ENCODE assay signal across 13 cellular contexts in the genomic region with DNA sequence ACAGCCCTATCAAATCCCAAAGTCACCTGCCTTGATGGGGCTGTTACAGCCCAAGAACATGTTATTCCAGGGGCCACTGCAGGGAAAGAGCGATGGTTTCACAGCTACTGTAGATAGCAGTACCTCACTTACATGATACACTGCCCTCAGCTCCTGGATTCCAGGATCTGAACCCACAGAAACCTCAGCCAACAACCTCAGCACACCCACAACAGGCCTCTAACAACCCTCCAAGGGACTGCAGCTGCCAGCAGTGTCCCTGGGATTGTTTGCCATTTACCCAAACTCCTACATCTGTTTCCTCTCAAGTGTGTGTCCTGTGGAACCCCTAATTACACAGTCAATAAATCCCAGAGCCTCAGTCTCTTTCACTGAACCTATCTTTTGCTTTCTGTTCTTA. TPM values are rescaled to one million over a fixed set of nuclear protein-coding genes. Genes with fewer than 3 reads are reported as not detected.
DNase-seq lines count a peak whose midpoint lies in the region; ATAC-seq and TF ChIP-seq lines count a peak whose summit lies in the region.
"Had no signal": no experiment of that assay in that cellular context is flagged by ENCODE, and none has a peak within 500 bp of the region (broad histone marks: within the 10 kb centered on the region; RNA-seq: fewer than 3 reads in every experiment).

No MANE protein-coding gene starts in this region.

- no peaks in the 10 kb centered on the region for H3K9me3 ChIP-seq in IMR-90 (ENCODE audit: control insufficient read depth, insufficient read depth, low read length)
- H3K9me3 ChIP-seq: upper lobe of right lung had no signal

- H4K91ac ChIP-seq in IMR-90 (ENCODE audit: insufficient read depth, low read depth, low read length) = no peak overlapping the region

- H2BK5ac ChIP-seq in IMR-90 (ENCODE audit: low read depth, low read length, poor library complexity, severe bottlenecking) = no peak overlapping the region

- peak; percentile 6 for DNase-seq in activated CD8-positive, alpha-beta T cell treated with anti-CD3 and anti-CD28 coated beads for 36 hours
- DNase-seq in activated CD8-positive, alpha-beta T cell treated with anti-CD3 and anti-CD28 coated beads, Interleukin-2, amount 10 ng/mL, durations not matched to agents 7 days and 5 days = no peak
- DNase-seq in IMR-90 = peak; percentile 20
- DNase-seq in central memory CD8-positive, alpha-beta T cell (ENCODE audit: low spot score in 2 of 2) = no peak
- peak; percentile 7 for DNase-seq in stimulated activated CD4-positive, alpha-beta T cell treated with anti-CD3 and anti-CD28 coated beads, Interleukin-4, amount 100 ng/mL, for 1 hour
- no peak for DNase-seq in effector memory CD8-positive, alpha-beta T cell
- DNase-seq: activated CD4-positive, CD25-positive, alpha-beta regulatory T cell; cortex of kidney; NCI-H1048; NCI-H446 treated with DMSO at 0.1 percent for 48 hours; upper lobe of right lung had no signal

- ATAC-seq in activated CD8-positive, alpha-beta T cell treated with anti-CD3 and anti-CD28 coated beads for 36 hours = peak; percentile 35
- ATAC-seq in activated CD8-positive, alpha-beta T cell treated with anti-CD3 and anti-CD28 coated beads, Interleukin-2, amount 10 ng/mL, durations not matched to agents 7 days and 5 days = no peak
- ATAC-seq in IMR-90 (ENCODE audit: low read depth) (no peak), GM19455 (IDR thresholded peaks at IDR 0.05; ENCODE audit: unreplicated experiment) (no peak), HG03520 (IDR thresholded peaks at IDR 0.05; ENCODE audit: unreplicated experiment) (no peak)
- ATAC-seq in central memory CD8-positive, alpha-beta T cell (replicated peaks; ENCODE audit: extremely low read depth, poor library complexity, severe bottlenecking) = no peak
- no peak for ATAC-seq in effector memory CD8-positive, alpha-beta T cell (replicated peaks)
- ATAC-seq: upper lobe of right lung had no signal

- H3K36me3 Mint-ChIP-seq in activated CD8-positive, alpha-beta T cell treated with anti-CD3 and anti-CD28 coated beads for 36 hours (ENCODE audit: low read depth) = peaks cover 2% of the 10 kb centered on the region
- H3K36me3 Mint-ChIP-seq in activated CD8-positive, alpha-beta T cell treated with anti-CD3 and anti-CD28 coated beads, Interleukin-2, amount 10 ng/mL, durations not matched to agents 7 days and 5 days (ENCODE audit: low read depth) = no peaks in the 10 kb centered on the region
- H3K36me3 Mint-ChIP-seq in central memory CD8-positive, alpha-beta T cell (ENCODE audit: insufficient read depth) = peaks cover 3% of the 10 kb centered on the region
- peaks cover 4% of the 10 kb centered on the region for H3K36me3 Mint-ChIP-seq in effector memory CD8-positive, alpha-beta T cell (ENCODE audit: insufficient read depth)

- no peak overlapping the region for H2BK15ac ChIP-seq in IMR-90 (ENCODE audit: low read depth, low read length)

- H2BK20ac ChIP-seq in IMR-90 (ENCODE audit: low read depth, low read length) = no peak overlapping the region

- no peaks in the 10 kb centered on the region for H3K27me3 ChIP-seq in IMR-90 (ENCODE audit: control insufficient read depth, insufficient read depth, low read length)
- H3K27me3 ChIP-seq: upper lobe of right lung had no signal

- no peak overlapping the region for H4K5ac ChIP-seq in IMR-90 (ENCODE audit: low read depth, low read length)

- H4K20me1 ChIP-seq in IMR-90 (ENCODE audit: insufficient read depth, low read length) = no peaks in the 10 kb centered on the region

- peak overlapping the region; percentile 6 for H3K27ac Mint-ChIP-seq in activated CD8-positive, alpha-beta T cell treated with anti-CD3 and anti-CD28 coated beads for 36 hours
- no peak overlapping the region for H3K27ac Mint-ChIP-seq in activated CD8-positive, alpha-beta T cell treated with anti-CD3 and anti-CD28 coated beads, Interleukin-2, amount 10 ng/mL, durations not matched to agents 7 days and 5 days
- peak overlapping the region; percentile 58 for H3K27ac Mint-ChIP-seq in central memory CD8-positive, alpha-beta T cell (ENCODE audit: low read depth)
- no peak overlapping the region for H3K27ac Mint-ChIP-seq in effector memory CD8-positive, alpha-beta T cell

- H3K4me1 Mint-ChIP-seq in activated CD8-positive, alpha-beta T cell treated with anti-CD3 and anti-CD28 coated beads for 36 hours (ENCODE audit: low read depth) = peaks cover 21% of the 10 kb centered on the region
- peaks cover 12% of the 10 kb centered on the region for H3K4me1 Mint-ChIP-seq in activated CD8-positive, alpha-beta T cell treated with anti-CD3 and anti-CD28 coated beads, Interleukin-2, amount 10 ng/mL, durations not matched to agents 7 days and 5 days (ENCODE audit: low read depth)
- H3K4me1 Mint-ChIP-seq in central memory CD8-positive, alpha-beta T cell = no peaks in the 10 kb centered on the region
- no peaks in the 10 kb centered on the region for H3K4me1 Mint-ChIP-seq in effector memory CD8-positive, alpha-beta T cell (ENCODE audit: low read depth in 2 of 2)

- H3K9ac ChIP-seq in IMR-90 (ENCODE audit: low read depth, low read length) = no peak overlapping the region

- H3K36me3 ChIP-seq in IMR-90 (ENCODE audit: control insufficient read depth, insufficient read depth, low read length) = peaks cover 2% of the 10 kb centered on the region; the same call in 1 of the 2 replicates

- TF ChIP-seq RAD21 in IMR-90 (IDR thresholded peaks at IDR 0.05; ENCODE audit: low read length) = no peak

- no peak overlapping the region for H2AK9ac ChIP-seq in IMR-90 (replicated peaks; ENCODE audit: low read depth, low read length, poor library complexity)

- no peak overlapping the region for H2BK120ac ChIP-seq in IMR-90 (ENCODE audit: low read depth, low read length)

- 0 out of 2 replicates have a peak, but pooled peaks cover 2% of the 10 kb centered on the region for H3K9me1 ChIP-seq in IMR-90 (ENCODE audit: insufficient read depth, low read length)

- in situ Hi-C loops in IMR-90 (cut with MboI; ENCODE audit: low sequenced_read_pairs) = loop anchor here (10.0 kb wide), 1 partner anchor 355 kb away; no protein-coding TSS in a partner anchor

- dilution Hi-C loops in IMR-90 (cut with HindIII; ENCODE audit: low sequenced_read_pairs, unreplicated experiment) = no loop called here

- H2AFZ ChIP-seq in IMR-90 (replicated peaks; ENCODE audit: low read length, poor library complexity) = no peak overlapping the region

- 100% methylated on average over 1 of the region's 1 CpG; no CpG with 5 or more reads in 1 of the 2 experiments for WGBS in IMR-90 (ENCODE audit: extremely low coverage in 2 of 2, insufficient read length in 1 of 2), 2 experiments

- no peak overlapping the region for H3K4me3 ChIP-seq in IMR-90 (ENCODE audit: insufficient read depth, low read depth, low read length)
- H3K4me3 ChIP-seq: upper lobe of right lung had no signal

- no peaks in the 10 kb centered on the region for H3K79me1 ChIP-seq in IMR-90 (ENCODE audit: low read depth in 1 of 2, low read length in 2 of 2)

- H3K23ac ChIP-seq in IMR-90 (ENCODE audit: low read depth, low read length) = no peak overlapping the region; the same call in 1 of the 2 replicates

- no peak overlapping the region for H3K27ac ChIP-seq in IMR-90 (ENCODE audit: insufficient read depth, low read length)
- H3K27ac ChIP-seq: upper lobe of right lung had no signal

- H3K4me3 Mint-ChIP-seq in activated CD8-positive, alpha-beta T cell treated with anti-CD3 and anti-CD28 coated beads for 36 hours = no peak overlapping the region
- H3K4me3 Mint-ChIP-seq in activated CD8-positive, alpha-beta T cell treated with anti-CD3 and anti-CD28 coated beads, Interleukin-2, amount 10 ng/mL, durations not matched to agents 7 days and 5 days = no peak overlapping the region
- H3K4me3 Mint-ChIP-seq in central memory CD8-positive, alpha-beta T cell = no peak overlapping the region
- H3K4me3 Mint-ChIP-seq in effector memory CD8-positive, alpha-beta T cell = no peak overlapping the region

- no peak overlapping the region for H3K4ac ChIP-seq in IMR-90 (ENCODE audit: low read depth, low read length)

- no peak for TF ChIP-seq CTCF in activated CD8-positive, alpha-beta T cell treated with anti-CD3 and anti-CD28 coated beads for 36 hours (IDR thresholded peaks at IDR 0.05)
- no peak for TF ChIP-seq CTCF in IMR-90 (conservative IDR thresholded peaks at IDR 0.05; ENCODE audit: low read depth, low read length)

- peaks cover 3% of the 10 kb centered on the region for H3K4me1 ChIP-seq in IMR-90 (ENCODE audit: control insufficient read depth, insufficient read depth, low read length)
- H3K4me1 ChIP-seq: upper lobe of right lung had no signal

- no peak overlapping the region for H3K18ac ChIP-seq in IMR-90 (ENCODE audit: low read depth, low read length)

- TF ChIP-seq POLR2A in IMR-90 (IDR thresholded peaks at IDR 0.05; ENCODE audit: low read depth, low read length) = no peak

- BruUV-seq in IMR-90 (replicated peaks; lab: Mats Ljungman, UMichigan) = no TSS peak

- no peaks in the 10 kb centered on the region for H3K27me3 Mint-ChIP-seq in activated CD8-positive, alpha-beta T cell treated with anti-CD3 and anti-CD28 coated beads for 36 hours
- no peaks in the 10 kb centered on the region for H3K27me3 Mint-ChIP-seq in activated CD8-positive, alpha-beta T cell treated with anti-CD3 and anti-CD28 coated beads, Interleukin-2, amount 10 ng/mL, durations not matched to agents 7 days and 5 days (ENCODE audit: low read depth)
- no peaks in the 10 kb centered on the region for H3K27me3 Mint-ChIP-seq in central memory CD8-positive, alpha-beta T cell
- no peaks in the 10 kb centered on the region for H3K27me3 Mint-ChIP-seq in effector memory CD8-positive, alpha-beta T cell

- H2AK5ac ChIP-seq in IMR-90 (ENCODE audit: low read depth, low read length) = no peak overlapping the region

- intact Hi-C loops in activated CD8-positive, alpha-beta T cell treated with anti-CD3 and anti-CD28 coated beads for 36 hours (cut with micrococcal nuclease) = loop anchor here (10.0 kb wide), 1 partner anchor 355 kb away; no protein-coding TSS in a partner anchor
- intact Hi-C loops in IMR-90 (cut with micrococcal nuclease) = no loop called here

- H3K14ac ChIP-seq in IMR-90 (replicated peaks; ENCODE audit: low read depth, low read length) = no peak overlapping the region

- H3K56ac ChIP-seq in IMR-90 (ENCODE audit: extremely low read depth, insufficient read depth, low read length) = no peak overlapping the region

- POLR2A ChIA-PET in activated CD8-positive, alpha-beta T cell treated with anti-CD3 and anti-CD28 coated beads for 36 hours (lab: Charles Lee) = interaction anchor here (0.5 to 1.5 kb wide), 4 partner anchors 9 to 247 kb away, joined by 3 to 10 read pairs (median 3); partner anchors contain the start of gene OSBPL1A
- POLR2A ChIA-PET in activated CD8-positive, alpha-beta T cell treated with anti-CD3 and anti-CD28 coated beads, Interleukin-2, amount 10 ng/mL, durations not matched to agents 7 days and 5 days (lab: Charles Lee) = no interaction called here
- POLR2A ChIA-PET in IMR-90 (lab: Charles Lee; ENCODE audit: unreplicated experiment) = no interaction called here

- no peak overlapping the region for H3K4me2 ChIP-seq in IMR-90 (ENCODE audit: low read depth, low read length)

- H4K8ac ChIP-seq in IMR-90 (ENCODE audit: low read depth in 2 of 2, low read length in 2 of 2) = no peak overlapping the region

- CTCF ChIA-PET in activated CD8-positive, alpha-beta T cell treated with anti-CD3 and anti-CD28 coated beads for 36 hours (lab: Charles Lee) = interaction anchor here (0.5 to 3.2 kb wide), 7 partner anchors 10 to 120 kb away, joined by 3 to 23 read pairs (median 5); no protein-coding TSS in a partner anchor
- CTCF ChIA-PET in activated CD8-positive, alpha-beta T cell treated with anti-CD3 and anti-CD28 coated beads, Interleukin-2, amount 10 ng/mL, durations not matched to agents 7 days and 5 days (lab: Charles Lee) = interaction anchor here (0.8 to 2.3 kb wide), 4 partner anchors 9 to 119 kb away, joined by 4 to 18 read pairs (median 5); no protein-coding TSS in a partner anchor
- CTCF ChIA-PET in IMR-90 (lab: Yijun Ruan, JAX) = interaction anchor here (1.0 to 1.2 kb wide), 2 partner anchors 9 to 10 kb away, joined by 3 read pairs; no protein-coding TSS in a partner anchor

- H3K9me3 Mint-ChIP-seq in activated CD8-positive, alpha-beta T cell treated with anti-CD3 and anti-CD28 coated beads for 36 hours = no peaks in the 10 kb centered on the region
- no peaks in the 10 kb centered on the region for H3K9me3 Mint-ChIP-seq in activated CD8-positive, alpha-beta T cell treated with anti-CD3 and anti-CD28 coated beads, Interleukin-2, amount 10 ng/mL, durations not matched to agents 7 days and 5 days (ENCODE audit: insufficient read depth)
- no peaks in the 10 kb centered on the region for H3K9me3 Mint-ChIP-seq in central memory CD8-positive, alpha-beta T cell
- no peaks in the 10 kb centered on the region for H3K9me3 Mint-ChIP-seq in effector memory CD8-positive, alpha-beta T cell

RNA-seq across cellular contexts. Expression of gene OSBPL1A, which starts 28.2 kb away (rescaled TPM):
- 1 to 10 TPM; 2.7 to 3.1 TPM for total RNA-seq in activated CD8-positive, alpha-beta T cell treated with anti-CD3 and anti-CD28 coated beads for 36 hours
- total RNA-seq in activated CD8-positive, alpha-beta T cell treated with anti-CD3 and anti-CD28 coated beads, Interleukin-2, amount 10 ng/mL, durations not matched to agents 7 days and 5 days = under 1 TPM; 0.58 to 0.99 TPM
- 50.3 and 70.4 TPM in 2 replicates for total RNA-seq in IMR-90 (2012; rRNA removed)
- 26.9 and 29.4 TPM in 2 replicates for polyA plus RNA-seq in IMR-90 (2012; rRNA removed)
- polyA plus RNA-seq in IMR-90 (2012; cell fraction: cytosol; rRNA removed) = 7.3 and 13.5 TPM in 2 replicates
- polyA plus RNA-seq in IMR-90 (2012; cell fraction: nucleus; rRNA removed; ENCODE audit: low replicate concordance) = 3.2 and 21.3 TPM in 2 replicates

RNA-seq across cellular contexts. Expression of gene IMPACT, which starts 57.0 kb away (rescaled TPM):
- total RNA-seq in activated CD8-positive, alpha-beta T cell treated with anti-CD3 and anti-CD28 coated beads for 36 hours = 10 to 100 TPM; 13.5 to 14.7 TPM
- 1 to 10 TPM; 7.0 to 8.7 TPM for total RNA-seq in activated CD8-positive, alpha-beta T cell treated with anti-CD3 and anti-CD28 coated beads, Interleukin-2, amount 10 ng/mL, durations not matched to agents 7 days and 5 days
- 11.8 and 26.4 TPM in 2 replicates for total RNA-seq in IMR-90 (2012; rRNA removed)
- polyA plus RNA-seq in IMR-90 (2012; rRNA removed) = 10.4 and 13.8 TPM in 2 replicates
- polyA plus RNA-seq in IMR-90 (2012; cell fraction: cytosol; rRNA removed) = 2.1 and 3.2 TPM in 2 replicates
- polyA plus RNA-seq in IMR-90 (2012; cell fraction: nucleus; rRNA removed; ENCODE audit: low replicate concordance) = 3.1 and 10.1 TPM in 2 replicates

Comparison
In these comparisons a context has a peak if more than half of its experiments do, and no peak if none do; other contexts are left out.
1. DNase-seq: peak in activated CD8-positive, alpha-beta T cell treated with anti-CD3 and anti-CD28 coated beads for 36 hours (single experiment), IMR-90 (single experiment) and stimulated activated CD4-positive, alpha-beta T cell treated with anti-CD3 and anti-CD28 coated beads, Interleukin-4, amount 100 ng/mL, for 1 hour (single experiment); none in activated CD8-positive, alpha-beta T cell treated with anti-CD3 and anti-CD28 coated beads, Interleukin-2, amount 10 ng/mL, durations not matched to agents 7 days and 5 days (single experiment), central memory CD8-positive, alpha-beta T cell (0 of 2) and effector memory CD8-positive, alpha-beta T cell (0 of 3).
2. H3K27ac Mint-ChIP-seq: peak in activated CD8-positive, alpha-beta T cell treated with anti-CD3 and anti-CD28 coated beads for 36 hours (single experiment) and central memory CD8-positive, alpha-beta T cell (single experiment); none in activated CD8-positive, alpha-beta T cell treated with anti-CD3 and anti-CD28 coated beads, Interleukin-2, amount 10 ng/mL, durations not matched to agents 7 days and 5 days (single experiment) and effector memory CD8-positive, alpha-beta T cell (0 of 2).
3. RNA of gene OSBPL1A, which starts 28.2 kb away (total RNA-seq): 50.3 to 70.4 TPM in IMR-90; 2.7 to 3.1 TPM in activated CD8-positive, alpha-beta T cell treated with anti-CD3 and anti-CD28 coated beads for 36 hours and 0.58 to 0.99 TPM in activated CD8-positive, alpha-beta T cell treated with anti-CD3 and anti-CD28 coated beads, Interleukin-2, amount 10 ng/mL, durations not matched to agents 7 days and 5 days; every median in the first group is over 10 times any median in the second.